ENCODE assay signal across 17 cellular contexts in the genomic region with DNA sequence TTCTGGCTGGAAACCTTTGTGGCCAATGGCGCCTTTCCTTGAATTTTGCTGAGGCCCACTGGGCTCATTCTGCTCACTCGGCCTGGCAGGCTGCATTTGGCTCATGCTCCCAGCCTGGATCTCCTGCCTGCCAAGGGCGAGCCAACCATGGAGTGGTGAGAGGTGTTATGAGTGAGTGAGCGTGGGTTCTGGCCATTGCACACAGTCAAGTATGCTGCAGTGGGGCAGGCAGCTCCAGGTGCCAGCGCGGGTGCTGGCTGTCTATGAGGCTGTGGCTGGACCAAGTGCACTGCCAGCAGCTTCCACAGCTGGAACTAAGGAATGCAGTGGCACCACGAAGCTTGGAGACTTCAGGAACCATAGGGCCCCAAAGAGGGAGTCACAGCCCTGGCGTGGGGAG. TPM values are rescaled to one million over a fixed set of nuclear protein-coding genes. Genes with fewer than 3 reads are reported as not detected.
DNase-seq lines count a peak whose midpoint lies in the region; ATAC-seq and TF ChIP-seq lines count a peak whose summit lies in the region.
"Had no signal": no experiment of that assay in that cellular context is flagged by ENCODE, and none has a peak within 500 bp of the region (broad histone marks: within the 10 kb centered on the region; RNA-seq: fewer than 3 reads in every experiment).

No MANE protein-coding gene starts in this region.

- H3K14ac ChIP-seq in H9 (ENCODE audit: insufficient read depth, low read length) = no peak overlapping the region

- H3K4me3 Mint-ChIP-seq in activated CD8-positive, alpha-beta T cell treated with anti-CD3 and anti-CD28 coated beads, Interleukin-2, amount 10 ng/mL, durations not matched to agents 7 days and 5 days = no peak overlapping the region
- H3K4me3 Mint-ChIP-seq in activated CD8-positive, alpha-beta T cell treated with anti-CD3 and anti-CD28 coated beads for 36 hours = no peak overlapping the region
- H3K4me3 Mint-ChIP-seq in H9 = no peak overlapping the region
- H3K4me3 Mint-ChIP-seq: CD8-positive, alpha-beta memory T cell had no signal

- peaks cover 11% of the 10 kb centered on the region for H3K9me3 Mint-ChIP-seq in activated CD8-positive, alpha-beta T cell treated with anti-CD3 and anti-CD28 coated beads, Interleukin-2, amount 10 ng/mL, durations not matched to agents 7 days and 5 days (ENCODE audit: insufficient read depth)
- peaks cover 15% of the 10 kb centered on the region for H3K9me3 Mint-ChIP-seq in activated CD8-positive, alpha-beta T cell treated with anti-CD3 and anti-CD28 coated beads for 36 hours
- peaks cover 15 to 59% of the 10 kb centered on the region in 2 experiments for H3K9me3 Mint-ChIP-seq in H9

- H3K79me2 ChIP-seq in parathyroid adenoma (no peaks in the 10 kb centered on the region), H9 (ENCODE audit: insufficient read depth, low read length) (no peaks in the 10 kb centered on the region)

- H2AK5ac ChIP-seq in H9 (ENCODE audit: insufficient read length, low read length) = no peak overlapping the region

- H3K36me3 ChIP-seq in heart left ventricle = no peaks in the 10 kb centered on the region
- H3K36me3 ChIP-seq in parathyroid adenoma (ENCODE audit: control insufficient read depth, insufficient read depth, low read length) = no peaks in the 10 kb centered on the region
- H3K36me3 ChIP-seq: BLaER1 had no signal

- no peak for ATAC-seq in activated CD8-positive, alpha-beta T cell treated with anti-CD3 and anti-CD28 coated beads, Interleukin-2, amount 10 ng/mL, durations not matched to agents 7 days and 5 days
- ATAC-seq in activated CD8-positive, alpha-beta T cell treated with anti-CD3 and anti-CD28 coated beads for 36 hours = no peak
- ATAC-seq in heart left ventricle (peak in 3 of 4 donors; percentile 79 to 86 (median 81)), right cardiac atrium (peak; percentile 55 to 78), GM21619 (IDR thresholded peaks at IDR 0.05; ENCODE audit: unreplicated experiment) (no peak)
- ATAC-seq: HCT116 had no signal

- no peak overlapping the region for H3K27ac Mint-ChIP-seq in activated CD8-positive, alpha-beta T cell treated with anti-CD3 and anti-CD28 coated beads, Interleukin-2, amount 10 ng/mL, durations not matched to agents 7 days and 5 days
- no peak overlapping the region for H3K27ac Mint-ChIP-seq in activated CD8-positive, alpha-beta T cell treated with anti-CD3 and anti-CD28 coated beads for 36 hours
- no peak overlapping the region for H3K27ac Mint-ChIP-seq in H9
- H3K27ac Mint-ChIP-seq: CD8-positive, alpha-beta memory T cell had no signal

- H3T11ph ChIP-seq in H9 (ENCODE audit: low read length) = no peak overlapping the region

- H3K4me1 Mint-ChIP-seq in activated CD8-positive, alpha-beta T cell treated with anti-CD3 and anti-CD28 coated beads, Interleukin-2, amount 10 ng/mL, durations not matched to agents 7 days and 5 days (ENCODE audit: low read depth) = peaks cover 15% of the 10 kb centered on the region
- no peaks in the 10 kb centered on the region for H3K4me1 Mint-ChIP-seq in activated CD8-positive, alpha-beta T cell treated with anti-CD3 and anti-CD28 coated beads for 36 hours (ENCODE audit: low read depth)
- H3K4me1 Mint-ChIP-seq in H9 = no peaks in the 10 kb centered on the region

- no peak overlapping the region for H2BK20ac ChIP-seq in H9 (ENCODE audit: low read depth, low read length, poor library complexity, severe bottlenecking)

- H3K27me3 Mint-ChIP-seq in activated CD8-positive, alpha-beta T cell treated with anti-CD3 and anti-CD28 coated beads, Interleukin-2, amount 10 ng/mL, durations not matched to agents 7 days and 5 days (ENCODE audit: low read depth) = peaks cover 11% of the 10 kb centered on the region
- no peaks in the 10 kb centered on the region for H3K27me3 Mint-ChIP-seq in activated CD8-positive, alpha-beta T cell treated with anti-CD3 and anti-CD28 coated beads for 36 hours
- no peaks in the 10 kb centered on the region; the same call in none of the 2 replicates for H3K27me3 Mint-ChIP-seq in H9 (ENCODE audit: low read depth)

- no peak overlapping the region for H3K4me3 ChIP-seq in heart left ventricle
- no peak overlapping the region for H3K4me3 ChIP-seq in right cardiac atrium (ENCODE audit: low read length)
- H3K4me3 ChIP-seq in parathyroid adenoma (ENCODE audit: low read depth, low read length) = no peak overlapping the region
- H3K4me3 ChIP-seq: BLaER1 had no signal

- no peaks in the 10 kb centered on the region for H4K20me1 ChIP-seq in H9 (ENCODE audit: control insufficient read depth, insufficient read depth, insufficient read length)
- H4K20me1 ChIP-seq: BLaER1 had no signal

- no peak for TF ChIP-seq CTCF in activated CD8-positive, alpha-beta T cell treated with anti-CD3 and anti-CD28 coated beads for 36 hours (IDR thresholded peaks at IDR 0.05)
- TF ChIP-seq CTCF in heart left ventricle (IDR thresholded peaks at IDR 0.05) (no peak), parathyroid adenoma (IDR thresholded peaks at IDR 0.05) (no peak), H9 (conservative IDR thresholded peaks at IDR 0.05) (no peak)

- H3K18ac ChIP-seq in H9 (ENCODE audit: insufficient read length, low read depth, low read length) = no peak overlapping the region

- H4K5ac ChIP-seq in H9 (ENCODE audit: insufficient read length, low read depth, low read length) = no peak overlapping the region

- H2BK5ac ChIP-seq in H9 (ENCODE audit: insufficient read length, low read length) = no peak overlapping the region

- H3K4me2 ChIP-seq in parathyroid adenoma (ENCODE audit: low read length) (no peak overlapping the region), H9 (ENCODE audit: insufficient read depth, insufficient read length, low read length) (no peak overlapping the region)
- H3K4me2 ChIP-seq: BLaER1 had no signal

- H3K79me1 ChIP-seq in H9 (ENCODE audit: insufficient read depth, low read depth, low read length, poor library complexity, severe bottlenecking) = no peaks in the 10 kb centered on the region

- H3K23ac ChIP-seq in H9 (ENCODE audit: insufficient read length, low read depth, low read length) = no peak overlapping the region

- no peak overlapping the region for H2BK120ac ChIP-seq in H9 (ENCODE audit: low read depth, low read length, poor library complexity, severe bottlenecking)

- CTCF ChIA-PET in activated CD8-positive, alpha-beta T cell treated with anti-CD3 and anti-CD28 coated beads, Interleukin-2, amount 10 ng/mL, durations not matched to agents 7 days and 5 days (lab: Charles Lee) = interaction anchor here (0.8 kb wide), 1 partner anchor 45 kb away, joined by 3 read pairs; no protein-coding TSS in a partner anchor
- CTCF ChIA-PET in activated CD8-positive, alpha-beta T cell treated with anti-CD3 and anti-CD28 coated beads for 36 hours (lab: Charles Lee) = no interaction called here

- intact Hi-C loops in activated CD8-positive, alpha-beta T cell treated with anti-CD3 and anti-CD28 coated beads for 36 hours (cut with micrococcal nuclease) = no loop called here
- intact Hi-C loops in heart left ventricle (cut with DNase I) = no loop called here
- intact Hi-C loops in right cardiac atrium (cut with DNase I) = no loop called here

- no peak for TF ChIP-seq POLR2A in heart left ventricle (IDR thresholded peaks at IDR 0.05)

- H3K27me3 ChIP-seq in heart left ventricle (peaks cover 0 to 7% (median 0%) of the 10 kb centered on the region in 9 donors), right cardiac atrium (ENCODE audit: control insufficient read depth, insufficient read depth) (no peaks in the 10 kb centered on the region), parathyroid adenoma (ENCODE audit: control insufficient read depth, insufficient read depth, low read length) (no peaks in the 10 kb centered on the region), H9 (ENCODE audit: insufficient read depth, low read length) (no peaks in the 10 kb centered on the region)
- H3K27me3 ChIP-seq: BLaER1 had no signal

- no peaks in the 10 kb centered on the region for H3K4me1 ChIP-seq in heart left ventricle
- no peaks in the 10 kb centered on the region for H3K4me1 ChIP-seq in right cardiac atrium (ENCODE audit: control insufficient read depth, insufficient read depth, low read length)
- H3K4me1 ChIP-seq in parathyroid adenoma = peaks cover 29% of the 10 kb centered on the region
- no peaks in the 10 kb centered on the region for H3K4me1 ChIP-seq in H9 (ENCODE audit: insufficient read depth, low read length)

- H3K36me3 Mint-ChIP-seq in activated CD8-positive, alpha-beta T cell treated with anti-CD3 and anti-CD28 coated beads, Interleukin-2, amount 10 ng/mL, durations not matched to agents 7 days and 5 days (ENCODE audit: low read depth) = peaks cover 7% of the 10 kb centered on the region
- no peaks in the 10 kb centered on the region for H3K36me3 Mint-ChIP-seq in activated CD8-positive, alpha-beta T cell treated with anti-CD3 and anti-CD28 coated beads for 36 hours (ENCODE audit: low read depth)
- H3K36me3 Mint-ChIP-seq in H9 (ENCODE audit: insufficient read depth in 1 of 3, low read depth in 3 of 3) = peaks cover 3 to 8% (median 7%) of the 10 kb centered on the region in 3 experiments; a peak in 3 of 7 replicates

- H2BK12ac ChIP-seq in H9 (ENCODE audit: insufficient read length, low read depth, low read length) = no peak overlapping the region

- H3K23me2 ChIP-seq in H9 (ENCODE audit: insufficient read length, low read depth, low read length, poor library complexity, severe bottlenecking) = no peaks in the 10 kb centered on the region

- H3K9me3 ChIP-seq in heart left ventricle (peaks cover 0 to 19% (median 7%) of the 10 kb centered on the region in 12 donors), right cardiac atrium (ENCODE audit: control insufficient read depth, low read length) (no peaks in the 10 kb centered on the region), parathyroid adenoma (ENCODE audit: control insufficient read depth, low read length) (no peaks in the 10 kb centered on the region), H9 (ENCODE audit: control insufficient read depth, low read depth, low read length) (peaks cover 3% of the 10 kb centered on the region)

- H4K91ac ChIP-seq in H9 (ENCODE audit: insufficient read length, low read depth, low read length) = no peak overlapping the region

- WGBS in heart left ventricle, 4 donors = 72 to 82% (median 74%) methylated on average over 7 to 8 of the region's 8 CpGs
- WGBS in right cardiac atrium = 77% methylated on average over 8 of the region's 8 CpGs
- WGBS in H9 (ENCODE audit: extremely low coverage, insufficient read length, low lambda C conversion rate) = no CpG with 5 or more reads among the region's 8 CpGs

- peak; percentile 5 for DNase-seq in activated CD8-positive, alpha-beta T cell treated with anti-CD3 and anti-CD28 coated beads, Interleukin-2, amount 10 ng/mL, durations not matched to agents 7 days and 5 days
- no peak for DNase-seq in activated CD8-positive, alpha-beta T cell treated with anti-CD3 and anti-CD28 coated beads for 36 hours
- DNase-seq in heart left ventricle (peak in 2 of 5 donors; percentile 47 to 70), right cardiac atrium (peak in 2 of 3 donors; percentile 57 to 66), H9 (no peak), AG08395 (ENCODE audit: low spot score) (no peak)
- DNase-seq: AML-193; Caco-2; CD8-positive, alpha-beta memory T cell had no signal

- H3K27ac ChIP-seq in heart left ventricle = no peak overlapping the region
- no peak overlapping the region for H3K27ac ChIP-seq in right cardiac atrium (ENCODE audit: low read length)
- H3K27ac ChIP-seq in parathyroid adenoma = peak overlapping the region; percentile 88
- H3K27ac ChIP-seq in H9 (ENCODE audit: insufficient read length, low read depth, low read length) = no peak overlapping the region
- H3K27ac ChIP-seq: 22Rv1, BLaER1, HL-60 had no signal

- H2AFZ ChIP-seq in parathyroid adenoma = peak overlapping the region; percentile 68
- no peak overlapping the region for H2AFZ ChIP-seq in H9 (ENCODE audit: low read length)

- H2BK15ac ChIP-seq in H9 (ENCODE audit: low read depth, low read length) = no peak overlapping the region

- H3K4ac ChIP-seq in H9 (ENCODE audit: low read depth, low read length) = no peak overlapping the region

- no peak overlapping the region for H3K56ac ChIP-seq in H9 (ENCODE audit: insufficient read length, low read depth, low read length)

- H3K9ac ChIP-seq in parathyroid adenoma (no peak overlapping the region), H9 (ENCODE audit: extremely low read depth, insufficient read length, low read length) (no peak overlapping the region)
- H3K9ac ChIP-seq: BLaER1 had no signal

- POLR2A ChIA-PET in activated CD8-positive, alpha-beta T cell treated with anti-CD3 and anti-CD28 coated beads, Interleukin-2, amount 10 ng/mL, durations not matched to agents 7 days and 5 days (lab: Charles Lee) = no interaction called here
- POLR2A ChIA-PET in activated CD8-positive, alpha-beta T cell treated with anti-CD3 and anti-CD28 coated beads for 36 hours (lab: Charles Lee) = no interaction called here

- H4K8ac ChIP-seq in H9 (replicated peaks; ENCODE audit: insufficient read length, low read depth, low read length) = no peak overlapping the region

RNA-seq across cellular contexts. Expression of a gene that starts 42.2 kb away (rescaled TPM):
- total RNA-seq in activated CD8-positive, alpha-beta T cell treated with anti-CD3 and anti-CD28 coated beads, Interleukin-2, amount 10 ng/mL, durations not matched to agents 7 days and 5 days = not detected
- not detected for total RNA-seq in activated CD8-positive, alpha-beta T cell treated with anti-CD3 and anti-CD28 coated beads for 36 hours
- total RNA-seq in heart left ventricle (not detected), right cardiac atrium (under 1 TPM in 1 of 4 donors, not detected in 3; 0.11 TPM), H9 (2021) (0.22 and 0.57 TPM in 2 replicates)
- polyA plus RNA-seq in heart left ventricle (under 1 TPM in 1 of 2 donors, not detected in 1; 0.06 TPM), right cardiac atrium (not detected)
- total RNA-seq: Caco-2; CD8-positive, alpha-beta memory T cell; Daoy; H4 had no signal
- polyA plus RNA-seq: CD8-positive, alpha-beta memory T cell had no signal

RNA-seq across cellular contexts. Expression of a gene that starts 43.9 kb away (rescaled TPM):
- total RNA-seq in activated CD8-positive, alpha-beta T cell treated with anti-CD3 and anti-CD28 coated beads, Interleukin-2, amount 10 ng/mL, durations not matched to agents 7 days and 5 days = 10 to 100 TPM; 41.3 to 42.0 TPM
- 10 to 100 TPM; 14.9 to 16.8 TPM for total RNA-seq in activated CD8-positive, alpha-beta T cell treated with anti-CD3 and anti-CD28 coated beads for 36 hours
- total RNA-seq in heart left ventricle = 10 to 100 TPM; 58.0 to 96.6 (median 75.1) TPM
- polyA plus RNA-seq in heart left ventricle = 10 to 100 TPM; 22.7 to 54.6 TPM
- total RNA-seq in right cardiac atrium = 10 to 100 TPM; 82.6 to 89.4 (median 86.2) TPM
- 42.2 TPM for polyA plus RNA-seq in right cardiac atrium
- 31.9 and 33.7 TPM in 2 replicates for total RNA-seq in H9 (2021)

Comparison
In these comparisons a context has a peak if more than half of its experiments do, and no peak if none do; other contexts are left out.
1. DNase-seq: peak in activated CD8-positive, alpha-beta T cell treated with anti-CD3 and anti-CD28 coated beads, Interleukin-2, amount 10 ng/mL, durations not matched to agents 7 days and 5 days (single experiment) and right cardiac atrium (2 of 3); none in activated CD8-positive, alpha-beta T cell treated with anti-CD3 and anti-CD28 coated beads for 36 hours (single experiment), H9 (single experiment) and AG08395 (single experiment).
2. ATAC-seq: peak in heart left ventricle (3 of 4) and right cardiac atrium (2 of 2); none in activated CD8-positive, alpha-beta T cell treated with anti-CD3 and anti-CD28 coated beads, Interleukin-2, amount 10 ng/mL, durations not matched to agents 7 days and 5 days (single experiment), activated CD8-positive, alpha-beta T cell treated with anti-CD3 and anti-CD28 coated beads for 36 hours (single experiment) and GM21619 (single experiment).